Comparison of ENCODE assay signal across 1 cellular context in the genomic region with DNA sequence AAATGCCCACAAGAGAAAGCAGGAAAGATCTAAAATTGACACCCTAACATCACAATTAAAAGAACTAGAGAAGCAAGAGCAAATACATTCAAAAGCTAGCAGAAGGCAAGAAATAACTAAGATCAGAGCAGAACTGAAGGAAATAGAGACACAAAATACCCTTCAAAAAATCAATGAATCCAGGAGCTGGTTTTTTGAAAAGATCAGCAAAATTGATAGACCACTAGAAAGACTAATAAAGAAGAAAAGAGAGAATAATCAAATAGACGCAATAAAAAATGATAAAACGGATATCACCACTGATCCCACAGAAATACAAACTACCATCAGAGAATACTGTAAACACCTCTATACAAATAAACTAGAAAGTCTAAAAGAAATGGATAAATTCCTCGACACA. TPM values are rescaled to one million over a fixed set of nuclear protein-coding genes. Genes with fewer than 3 reads are reported as not detected.
"Had no signal": no experiment of that assay in that cellular context is flagged by ENCODE, and none has a peak within 500 bp of the region (broad histone marks: within the 10 kb centered on the region; RNA-seq: fewer than 3 reads in every experiment).

No MANE protein-coding gene starts in this region.

RNA-seq across cellular contexts. Expression of gene ASAH2, which starts 16.6 kb away (rescaled TPM):
- total RNA-seq: OCI-LY7 had no signal
